In the genomic region with DNA sequence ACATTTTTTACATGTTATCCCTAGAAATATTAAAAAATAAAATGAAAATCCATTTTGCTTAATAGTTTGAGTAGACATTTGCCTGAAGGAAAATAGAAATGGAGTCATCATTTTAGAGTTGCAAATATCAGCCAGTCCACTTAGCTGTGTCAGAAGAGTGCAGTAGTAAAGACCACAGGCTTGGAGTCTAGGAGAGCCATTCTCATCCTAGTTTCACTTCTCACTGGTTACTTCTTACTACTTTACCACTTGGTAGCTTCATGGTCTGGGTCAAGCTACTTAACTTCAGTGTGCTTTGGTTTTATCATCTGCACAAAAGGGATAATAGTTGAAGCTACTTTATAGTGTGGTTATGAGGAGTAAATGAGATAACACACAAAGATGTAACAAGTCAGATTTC, we compare ENCODE assay signal across 18 cellular contexts.
DNase-seq lines count a peak whose midpoint lies in the region; ATAC-seq, FAIRE-seq and TF ChIP-seq lines count a peak whose summit lies in the region.
"Had no signal": no experiment of that assay in that cellular context is flagged by ENCODE, and none has a peak within 500 bp of the region (broad histone marks: within the 10 kb centered on the region; RNA-seq: fewer than 3 reads in every experiment).

No MANE protein-coding gene starts in this region.

- peak; percentile 23 for FAIRE-seq in A549 (lab: Jason Lieb, UNC)
- FAIRE-seq in H54 (lab: Jason Lieb, UNC): no peak
- FAIRE-seq: GM12892, K562 had no signal

- H3K27ac ChIP-seq in A549 (no peak overlapping the region), MM.1S (ENCODE audit: low read length) (peak overlapping the region; percentile 9; the same call in 1 of the 2 replicates), esophagus muscularis mucosa (replicated peaks in 1 of 4) (no peak overlapping the region)
- H3K27ac ChIP-seq: BLaER1 treated with 17β-estradiol and CSF1 and Interleukin-3, amounts not matched to agents 10 nM and 100 nM had no signal

- no peak for TF ChIP-seq EP300 in A549 (IDR thresholded peaks at IDR 0.05)
- no peak for TF ChIP-seq EP300 in esophagus muscularis mucosa (IDR thresholded peaks at IDR 0.05)

- ATAC-seq in A549: no peak
- ATAC-seq in GM18867 (IDR thresholded peaks at IDR 0.05; ENCODE audit: unreplicated experiment): peak; percentile 77
- ATAC-seq: K562 had no signal

- 0 out of 2 replicates have a peak, but pooled peaks cover 8% of the 10 kb centered on the region for H3F3A ChIP-seq in MM.1S (ENCODE audit: insufficient read depth, low read length)

- H3K9me2 ChIP-seq in MM.1S (replicated peaks; ENCODE audit: insufficient read depth, low read length): no peaks in the 10 kb centered on the region

- no peak for TF ChIP-seq RAD21 in A549 (conservative IDR thresholded peaks at IDR 0.05 in 1 of 2, IDR thresholded peaks at IDR 0.05 in 1 of 2)

- H3K9me3 ChIP-seq in A549: no peaks in the 10 kb centered on the region
- no peaks in the 10 kb centered on the region for H3K9me3 ChIP-seq in MM.1S (replicated peaks; ENCODE audit: insufficient read depth, low read length)
- no peaks in the 10 kb centered on the region for H3K9me3 ChIP-seq in esophagus muscularis mucosa

- H3K27me3 ChIP-seq in MM.1S (replicated peaks; ENCODE audit: insufficient read depth, low read length) (no peaks in the 10 kb centered on the region), esophagus muscularis mucosa (no peaks in the 10 kb centered on the region)
- H3K27me3 ChIP-seq: BLaER1 treated with 17β-estradiol and CSF1 and Interleukin-3, amounts not matched to agents 10 nM and 100 nM had no signal

- H4K20me1 ChIP-seq in MM.1S (ENCODE audit: insufficient read depth, low read length): no peaks in the 10 kb centered on the region
- H4K20me1 ChIP-seq: BLaER1 treated with 17β-estradiol and CSF1 and Interleukin-3, amounts not matched to agents 10 nM and 100 nM had no signal

- DNase-seq in A549 (ENCODE audit: low read depth in 1 of 2, low spot score in 1 of 2) (no peak), MM.1S (no peak), esophagus muscularis mucosa (ENCODE audit: extremely low spot score) (peak; percentile 0), SW480 (ENCODE audit: low spot score) (no peak), H54 (ENCODE audit: insufficient read length, low spot score) (no peak), SKM-1 treated with dmso at 0.1 percent for 144 hours (lab: John Stamatoyannopoulos, UW; ENCODE audit: unreplicated experiment) (no peak)
- DNase-seq: 8988T; ACHN; Calu3; CD4-positive, alpha-beta T cell; DMS 273 treated with DMSO at 0.1 percent for 48 hours; GOT3; HCEC 1CT; HFFc6 had no signal

- CTCF ChIA-PET in A549 (lab: Yijun Ruan, JAX): no interaction called here

- POLR2A ChIA-PET in A549 (lab: Yijun Ruan, JAX): no interaction called here

- no peak overlapping the region for H2AFZ ChIP-seq in MM.1S (ENCODE audit: low read length)

- H3K4me3 ChIP-seq in A549 (no peak overlapping the region), MM.1S (ENCODE audit: low read length) (no peak overlapping the region), esophagus muscularis mucosa (no peak overlapping the region)
- H3K4me3 ChIP-seq: BLaER1 treated with 17β-estradiol and CSF1 and Interleukin-3, amounts not matched to agents 10 nM and 100 nM; K562 had no signal

- H3K4me2 ChIP-seq in A549 (no peak overlapping the region), MM.1S (ENCODE audit: low read depth, low read length) (peak overlapping the region; percentile 53; the same call in 1 of the 2 replicates)

- TF ChIP-seq CTCF in A549 (IDR thresholded peaks at IDR 0.05): no peak
- no peak for TF ChIP-seq CTCF in MM.1S (IDR thresholded peaks at IDR 0.05; ENCODE audit: low read length)
- TF ChIP-seq CTCF in esophagus muscularis mucosa (IDR thresholded peaks at IDR 0.05): no peak

- intact Hi-C loops in esophagus muscularis mucosa (cut with DNase I): no loop called here

- no peaks in the 10 kb centered on the region for H3K79me2 ChIP-seq in MM.1S (ENCODE audit: low read length)

- H3K9ac ChIP-seq in MM.1S (ENCODE audit: low read length): no peak overlapping the region
- H3K9ac ChIP-seq: BLaER1 treated with 17β-estradiol and CSF1 and Interleukin-3, amounts not matched to agents 10 nM and 100 nM had no signal

- H3K36me3 ChIP-seq in MM.1S (replicated peaks; ENCODE audit: insufficient read depth, low read length) (no peaks in the 10 kb centered on the region), esophagus muscularis mucosa (no peaks in the 10 kb centered on the region)
- H3K36me3 ChIP-seq: BLaER1 treated with 17β-estradiol and CSF1 and Interleukin-3, amounts not matched to agents 10 nM and 100 nM had no signal

- H3K4me1 ChIP-seq in A549 (peaks cover 6% of the 10 kb centered on the region; the same call in 1 of the 3 replicates), MM.1S (ENCODE audit: low read length) (0 out of 2 replicates have a peak, but pooled peaks cover 4% of the 10 kb centered on the region), esophagus muscularis mucosa (peaks cover 7 to 23% (median 12%) of the 10 kb centered on the region in 4 donors)

- no peak for TF ChIP-seq POLR2A in A549 (IDR thresholded peaks at IDR 0.05; ENCODE audit: low read length)
- no peak for TF ChIP-seq POLR2A in esophagus muscularis mucosa (IDR thresholded peaks at IDR 0.05; ENCODE audit: low read depth)
- TF ChIP-seq POLR2A in H54 (IDR thresholded peaks at IDR 0.05; ENCODE audit: low read depth, low read length): no peak

TF ChIP-seq in A549, 52 proteins besides CTCF, POLR2A, EP300 and RAD21:
- TF ChIP-seq NR3C1 (IDR thresholded peaks at IDR 0.05) (no peak), ZFP36 (IDR thresholded peaks at IDR 0.05; ENCODE audit: borderline replicate concordance, partially characterized antibody) (no peak), FOSL2 (IDR thresholded peaks at IDR 0.05) (no peak), FOSL2 (CRISPR knock-in tag; IDR thresholded peaks at IDR 0.05) (no peak), TP53 (CRISPR knock-in tag; IDR thresholded peaks at IDR 0.05) (no peak), NFE2L2 (conservative IDR thresholded peaks at IDR 0.05; ENCODE audit: low read length) (no peak), SMC3 (IDR thresholded peaks at IDR 0.05) (no peak), RARB (CRISPR knock-in tag; IDR thresholded peaks at IDR 0.05) (no peak)
- TF ChIP-seq, protein P1, sequence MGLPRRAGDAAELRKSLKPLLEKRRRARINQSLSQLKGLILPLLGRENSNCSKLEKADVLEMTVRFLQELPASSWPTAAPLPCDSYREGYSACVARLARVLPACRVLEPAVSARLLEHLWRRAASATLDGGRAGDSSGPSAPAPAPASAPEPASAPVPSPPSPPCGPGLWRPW (IDR thresholded peaks at IDR 0.05): no peak
